In the genomic region with DNA sequence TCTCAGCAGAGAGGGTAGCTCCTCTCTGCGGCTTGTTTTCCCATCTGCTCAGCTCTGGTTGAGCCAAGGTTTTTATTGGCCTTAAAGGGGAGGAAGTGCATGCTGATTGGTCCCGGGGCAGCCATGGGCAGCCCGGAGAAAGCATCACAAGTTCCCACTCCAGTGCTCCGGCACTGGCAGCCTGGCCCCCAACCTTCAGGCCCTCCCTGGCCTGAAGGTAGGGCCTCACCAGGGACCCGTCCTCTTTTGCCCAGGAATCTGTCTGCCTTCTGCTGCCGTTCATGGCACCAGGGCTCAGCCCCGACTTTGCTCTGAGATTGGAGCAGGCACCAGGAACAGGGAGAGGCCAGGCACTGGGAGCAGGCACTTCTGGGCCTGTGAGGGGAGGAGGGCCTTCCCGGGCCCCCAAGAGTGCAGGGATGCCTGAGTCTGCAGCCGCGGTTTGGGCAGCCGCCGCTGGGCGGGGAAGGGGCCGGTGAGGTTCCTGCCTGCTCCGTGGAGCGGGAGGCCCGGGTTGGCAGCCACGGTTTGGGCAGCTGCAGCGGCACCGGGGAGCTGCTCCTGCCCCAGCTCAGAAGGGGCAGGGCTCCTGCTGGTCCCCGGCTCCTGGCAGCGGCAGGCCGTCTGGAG, we compare ENCODE assay signal across 11 cellular contexts. TPM values are rescaled to one million over a fixed set of nuclear protein-coding genes. Genes with fewer than 3 reads are reported as not detected.
DNase-seq lines count a peak whose midpoint lies in the region; ATAC-seq and TF ChIP-seq lines count a peak whose summit lies in the region.
"Had no signal": no experiment of that assay in that cellular context is flagged by ENCODE, and none has a peak within 500 bp of the region (broad histone marks: within the 10 kb centered on the region; RNA-seq: fewer than 3 reads in every experiment).

No MANE protein-coding gene starts in this region.

- CTCF ChIA-PET in CD4-positive, alpha-beta T cell (lab: Charles Lee), result no interaction called here

- peak overlapping the region in 1 of 7 donors; percentile 40 for H3K27ac Mint-ChIP-seq in CD14-positive monocyte
- H3K27ac Mint-ChIP-seq in CD4-positive, alpha-beta T cell, result no peak overlapping the region
- H3K27ac Mint-ChIP-seq: activated T-helper 2 cell treated with anti-CD3 and anti-CD28 coated beads, Interferon-gamma antibody, Interleukin-2, Interleukin-4, amounts not matched to agents 10 μg/mL and 5 μg/mL and 100 μg/mL, durations not matched to agents 14 hours and 24 hours and 36 hours; natural killer cell treated with Interleukin-12 subunit alpha and Interleukin-12 subunit beta and Interleukin-15 and Interleukin-18, amount 100 ng/mL, for 72 hours had no signal

- H3K27ac ChIP-seq in breast epithelium, result peak overlapping the region in 1 of 2 donors; percentile 32
- H3K27ac ChIP-seq in CD4-positive, alpha-beta T cell (ENCODE audit: low read depth, low read length), result no peak overlapping the region
- H3K27ac ChIP-seq: Peyer's patch had no signal

- no peaks in the 10 kb centered on the region for H3K4me1 Mint-ChIP-seq in CD14-positive monocyte
- no peaks in the 10 kb centered on the region for H3K4me1 Mint-ChIP-seq in CD4-positive, alpha-beta T cell (ENCODE audit: low read depth)

- H3K9me3 ChIP-seq in breast epithelium (no peaks in the 10 kb centered on the region), mucosa of descending colon (no peaks in the 10 kb centered on the region)
- no peaks in the 10 kb centered on the region for H3K9me3 ChIP-seq in CD4-positive, alpha-beta T cell (ENCODE audit: control insufficient read depth, low read length)
- H3K9me3 ChIP-seq: Peyer's patch had no signal

- intact Hi-C loops in CD14-positive monocyte (cut with micrococcal nuclease) (no loop called here), breast epithelium (cut with DNase I; ENCODE audit: low total_unique reads) (no loop called here), mucosa of descending colon (cut with DNase I, micrococcal nuclease) (no loop called here)
- intact Hi-C loops in CD4-positive, alpha-beta T cell (cut with DNase I, micrococcal nuclease), result no loop called here

- peaks cover 3 to 10% (median 5%) of the 10 kb centered on the region in 3 donors for H3K27me3 Mint-ChIP-seq in CD14-positive monocyte (ENCODE audit: low read depth in 3 of 3)
- H3K27me3 Mint-ChIP-seq in CD4-positive, alpha-beta T cell, result peaks cover 6% of the 10 kb centered on the region
- H3K27me3 Mint-ChIP-seq: natural killer cell treated with Interleukin-12 subunit alpha and Interleukin-12 subunit beta and Interleukin-15 and Interleukin-18, amount 100 ng/mL, for 72 hours had no signal

- POLR2A ChIA-PET in CD4-positive, alpha-beta T cell (lab: Charles Lee), result interaction anchor here (2.1 kb wide), 1 partner anchor 18 kb away, joined by 4 read pairs; no protein-coding TSS in a partner anchor

- no peaks in the 10 kb centered on the region for H3K36me3 ChIP-seq in H7 (replicated peaks; ENCODE audit: control insufficient read depth, insufficient read depth, low read length)
- no peaks in the 10 kb centered on the region for H3K36me3 ChIP-seq in breast epithelium
- H3K36me3 ChIP-seq in mucosa of descending colon (ENCODE audit: low read depth), result no peaks in the 10 kb centered on the region
- H3K36me3 ChIP-seq: Peyer's patch had no signal

- DNase-seq in CD14-positive monocyte (ENCODE audit: low spot score), result no peak
- peak; percentile 60 for DNase-seq in H7
- no peak for DNase-seq in breast epithelium (ENCODE audit: low spot score in 2 of 2)
- no peak for DNase-seq in mucosa of descending colon
- DNase-seq in left lobe of liver (ENCODE audit: low spot score), result no peak
- no peak for DNase-seq in CD4-positive, alpha-beta T cell
- DNase-seq in activated CD4-positive, alpha-beta T cell treated with anti-CD3 and anti-CD28 coated beads, Interleukin-2, amount 50 U/mL, for 4 hours, result no peak
- DNase-seq: Peyer's patch had no signal

- peaks cover 0 to 5% (median under 1%) of the 10 kb centered on the region in 7 donors for H3K9me3 Mint-ChIP-seq in CD14-positive monocyte
- H3K9me3 Mint-ChIP-seq in CD4-positive, alpha-beta T cell, result no peaks in the 10 kb centered on the region
- H3K9me3 Mint-ChIP-seq: activated T-helper 2 cell treated with anti-CD3 and anti-CD28 coated beads, Interferon-gamma antibody, Interleukin-2, Interleukin-4, amounts not matched to agents 10 μg/mL and 5 μg/mL and 100 μg/mL, durations not matched to agents 14 hours and 24 hours and 36 hours; natural killer cell treated with Interleukin-12 subunit alpha and Interleukin-12 subunit beta and Interleukin-15 and Interleukin-18, amount 100 ng/mL, for 72 hours had no signal

- no peak for TF ChIP-seq CTCF in CD14-positive monocyte (IDR thresholded peaks at IDR 0.05)
- TF ChIP-seq CTCF in breast epithelium (IDR thresholded peaks at IDR 0.05), result no peak
- no peak for TF ChIP-seq CTCF in mucosa of descending colon (IDR thresholded peaks at IDR 0.05)
- no peak for TF ChIP-seq CTCF in CD4-positive, alpha-beta T cell (IDR thresholded peaks at IDR 0.05)

- H3K27me3 ChIP-seq in H7 (ENCODE audit: control insufficient read depth, insufficient read depth, low read length) (no peaks in the 10 kb centered on the region), breast epithelium (no peaks in the 10 kb centered on the region)
- peaks cover 4% of the 10 kb centered on the region for H3K27me3 ChIP-seq in CD4-positive, alpha-beta T cell (ENCODE audit: control insufficient read depth, insufficient read depth, low read length)
- H3K27me3 ChIP-seq: Peyer's patch had no signal

- H3K4me1 ChIP-seq in breast epithelium (no peaks in the 10 kb centered on the region), mucosa of descending colon (ENCODE audit: low read depth) (no peaks in the 10 kb centered on the region)
- H3K4me1 ChIP-seq: Peyer's patch had no signal

- ATAC-seq in mucosa of descending colon (peak; percentile 67), HG03378 (IDR thresholded peaks at IDR 0.05; ENCODE audit: unreplicated experiment) (no peak), left lobe of liver (no peak)
- ATAC-seq in CD4-positive, alpha-beta T cell (ENCODE audit: poor library complexity), result no peak

- H3K4me3 ChIP-seq in H7 (ENCODE audit: insufficient read depth, low read depth, low read length) (no peak overlapping the region), breast epithelium (peak overlapping the region in 2 of 3 donors; percentile 6 to 54), mucosa of descending colon (no peak overlapping the region)
- H3K4me3 ChIP-seq: Peyer's patch had no signal

- H3K36me3 Mint-ChIP-seq in CD14-positive monocyte, result peaks cover 5 to 17% of the 10 kb centered on the region in 2 donors
- no peaks in the 10 kb centered on the region for H3K36me3 Mint-ChIP-seq in CD4-positive, alpha-beta T cell (ENCODE audit: low read depth)
- H3K36me3 Mint-ChIP-seq: natural killer cell treated with Interleukin-12 subunit alpha and Interleukin-12 subunit beta and Interleukin-15 and Interleukin-18, amount 100 ng/mL, for 72 hours had no signal

- no peak for TF ChIP-seq POLR2A in breast epithelium (IDR thresholded peaks at IDR 0.05)

- peak overlapping the region; percentile 11 to 59 for H3K4me3 Mint-ChIP-seq in CD14-positive monocyte
- H3K4me3 Mint-ChIP-seq in CD4-positive, alpha-beta T cell, result no peak overlapping the region
- H3K4me3 Mint-ChIP-seq: natural killer cell treated with Interleukin-12 subunit alpha and Interleukin-12 subunit beta and Interleukin-15 and Interleukin-18, amount 100 ng/mL, for 72 hours had no signal

RNA-seq across cellular contexts. Expression of a gene that starts 17.5 kb away (rescaled TPM):
- 10 to 100 TPM; 23.2 to 29.3 TPM for polyA plus RNA-seq in CD14-positive monocyte
- total RNA-seq in H7 (2014; rRNA removed; shearing (Covaris generic)), result 12.8 and 18.5 TPM in 2 replicates
- 10 to 100 TPM; 31.4 to 43.9 (median 38.3) TPM for total RNA-seq in breast epithelium
- total RNA-seq in mucosa of descending colon, result 10 to 100 TPM; 33.2 to 55.7 (median 39.9) TPM
- total RNA-seq in left lobe of liver, result 20.1 TPM
- 100 to 1,000 TPM; 133 to 143 TPM for total RNA-seq in CD4-positive, alpha-beta T cell

RNA-seq across cellular contexts. Expression of a gene that starts 18.8 kb away (rescaled TPM):
- polyA plus RNA-seq in CD14-positive monocyte, result 1 to 10 TPM; 2.1 to 4.0 TPM
- 52.2 and 67.4 TPM in 2 replicates for total RNA-seq in H7 (2014; rRNA removed; shearing (Covaris generic))
- total RNA-seq in breast epithelium (1 to 10 TPM; 4.0 to 5.6 (median 4.7) TPM), mucosa of descending colon (10 to 100 TPM; 21.9 to 63.5 (median 25.7) TPM), left lobe of liver (5.3 TPM)
- total RNA-seq in CD4-positive, alpha-beta T cell, result 1 to 10 TPM; 1.5 to 1.9 TPM

Comparison
In these comparisons a context has a peak if more than half of its experiments do, and no peak if none do; other contexts are left out.
1. H3K4me3 ChIP-seq: peak in breast epithelium (2 of 3); none in H7 (single experiment) and mucosa of descending colon (single experiment).